In the genomic region with DNA sequence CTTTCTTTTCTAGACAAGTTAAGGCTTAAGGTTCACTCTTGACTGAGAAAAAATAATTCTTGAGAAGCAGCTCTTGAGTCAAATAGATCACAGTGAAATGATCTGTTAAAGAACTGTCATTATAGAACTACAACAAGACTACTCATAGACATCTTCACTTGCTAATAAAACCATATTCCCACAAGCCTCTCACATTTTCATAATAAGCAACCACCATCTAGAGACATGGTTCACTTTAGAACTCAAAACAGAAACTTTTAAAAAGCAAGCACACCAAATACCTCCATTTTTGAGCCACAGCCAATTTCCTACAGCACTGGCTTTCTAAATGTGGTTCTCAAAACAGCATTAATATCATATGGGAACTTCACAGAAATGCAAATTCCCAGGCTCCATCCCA, we compare ENCODE assay signal across 21 cellular contexts.
"Had no signal": no experiment of that assay in that cellular context is flagged by ENCODE, and none has a peak within 500 bp of the region (broad histone marks: within the 10 kb centered on the region; RNA-seq: fewer than 3 reads in every experiment).

No MANE protein-coding gene starts in this region.

- ATAC-seq: left colon; left lung; lower lobe of right lung; naive thymus-derived CD8-positive, alpha-beta T cell; psoas muscle; right lobe of liver; stimulated activated memory B cell treated with anti-CD40 and anti-IgM and Interleukin-4, amounts not matched to agents 10 μg/mL and 1 μg/mL and 100 μg/mL, for 72 hours; stimulated activated naive CD8-positive, alpha-beta T cell treated with anti-CD3 and anti-CD28 coated beads, Interleukin-15, amount 100 ng/mL, for 72 hours had no signal

- DNase-seq: hypothalamus; immature natural killer cell; kidney; left colon; left lung; lower lobe of right lung; mammary epithelial cell; mesenchymal stem cell; naive thymus-derived CD8-positive, alpha-beta T cell; nucleus accumbens; psoas muscle; right lobe of liver; stimulated activated CD4-positive, alpha-beta T cell treated with anti-CD3 and anti-CD28 coated beads, Interleukin-1b, Interleukin-23, amount 100 ng/mL, for 48 hours; stimulated activated CD4-positive, alpha-beta T cell treated with anti-CD3 and anti-CD28 coated beads, Interleukin-2, amount 100 ng/mL, for 48 hours; stimulated activated CD4-positive, alpha-beta T cell treated with anti-CD3 and anti-CD28 coated beads, Interleukin-4, amount 100 ng/mL, for 4 hours; stimulated activated CD8-positive, alpha-beta memory T cell treated with anti-CD3 and anti-CD28 coated beads, Interleukin-4, amount 100 ng/mL, for 48 hours; stimulated activated naive CD4-positive, alpha-beta T cell treated with Interleukin-2 at 50 U/mL for 16 hours; stimulated activated naive CD8-positive, alpha-beta T cell treated with anti-CD3 and anti-CD28 coated beads, Interleukin-15, amount 100 ng/mL, for 72 hours; substantia nigra; uterus had no signal
